8 cellular contexts compared by ENCODE assay signal in the genomic region with DNA sequence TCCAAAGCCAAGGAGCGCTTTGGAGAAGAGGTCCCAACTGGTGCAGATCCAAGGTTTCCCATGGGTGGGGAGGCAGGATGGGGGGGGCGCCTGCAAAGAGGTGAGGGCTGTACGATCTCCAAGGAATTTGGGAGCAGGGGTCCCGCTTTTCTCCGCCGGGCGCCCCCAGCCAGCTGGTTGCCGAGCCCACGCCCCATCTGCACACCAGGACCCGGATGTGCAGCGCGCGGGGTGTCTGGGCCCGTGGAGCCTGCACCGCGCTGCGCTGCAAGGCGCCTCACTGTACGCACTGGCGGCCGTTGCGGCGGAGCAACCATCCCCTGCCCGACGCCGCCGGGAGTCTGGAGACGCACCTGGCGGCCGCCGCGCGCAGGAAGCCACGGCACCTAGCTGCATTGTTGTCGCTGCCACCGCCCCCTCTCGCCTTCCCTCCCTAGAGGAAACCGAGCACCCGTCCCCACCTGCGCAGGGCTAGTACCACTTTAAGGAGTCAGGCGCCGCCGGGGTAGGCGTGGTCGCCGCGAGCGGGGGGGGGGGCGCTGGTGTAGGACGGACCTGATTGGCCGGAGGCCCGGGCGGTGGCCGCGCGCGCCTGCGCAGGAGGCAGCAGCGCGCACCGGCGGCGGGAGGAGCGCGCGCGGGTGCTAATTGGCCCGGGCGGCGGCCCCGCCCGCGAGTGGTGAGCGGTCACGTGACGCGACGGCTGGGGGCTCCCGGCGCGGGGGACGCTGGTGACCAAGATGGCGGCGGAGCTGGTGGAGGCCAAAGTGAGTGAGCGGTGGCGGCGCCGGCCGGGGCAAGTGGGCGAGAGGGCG. TPM values are rescaled to one million over a fixed set of nuclear protein-coding genes. Genes with fewer than 3 reads are reported as not detected.
DNase-seq lines count a peak whose midpoint lies in the region; FAIRE-seq and TF ChIP-seq lines count a peak whose summit lies in the region.

A gene with protein sequence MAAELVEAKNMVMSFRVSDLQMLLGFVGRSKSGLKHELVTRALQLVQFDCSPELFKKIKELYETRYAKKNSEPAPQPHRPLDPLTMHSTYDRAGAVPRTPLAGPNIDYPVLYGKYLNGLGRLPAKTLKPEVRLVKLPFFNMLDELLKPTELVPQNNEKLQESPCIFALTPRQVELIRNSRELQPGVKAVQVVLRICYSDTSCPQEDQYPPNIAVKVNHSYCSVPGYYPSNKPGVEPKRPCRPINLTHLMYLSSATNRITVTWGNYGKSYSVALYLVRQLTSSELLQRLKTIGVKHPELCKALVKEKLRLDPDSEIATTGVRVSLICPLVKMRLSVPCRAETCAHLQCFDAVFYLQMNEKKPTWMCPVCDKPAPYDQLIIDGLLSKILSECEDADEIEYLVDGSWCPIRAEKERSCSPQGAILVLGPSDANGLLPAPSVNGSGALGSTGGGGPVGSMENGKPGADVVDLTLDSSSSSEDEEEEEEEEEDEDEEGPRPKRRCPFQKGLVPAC (plus strand): TSS at position 716 of the 815 bp plus-strand sequence. CDS start 25 bp downstream, at position 741.

- peak within 1 kb of the TSS; percentile 94 for H2AFZ ChIP-seq in neural cell (ENCODE audit: low read depth, low read length)

- H3F3A ChIP-seq in neural cell (ENCODE audit: insufficient read depth, low read length, poor library complexity, severe bottlenecking), result no peaks in the 10 kb centered on the region

- peaks cover 35% of the 10 kb centered on the region for H3K79me2 ChIP-seq in neural cell (replicated peaks; ENCODE audit: insufficient read depth, low read length)

- peak within 1 kb of the TSS; percentile 96 for H3K4me3 ChIP-seq in neural cell (ENCODE audit: low read length)
- H3K4me3 ChIP-seq in stomach, result peak within 1 kb of the TSS; percentile 88 to 100 (median 99)

- peaks cover 14% of the 10 kb centered on the region for H4K20me1 ChIP-seq in neural cell (ENCODE audit: insufficient read depth)

- TF ChIP-seq RAD21 in neural cell (conservative IDR thresholded peaks at IDR 0.05), result peak; percentile 45

- FAIRE-seq in H54 (lab: Jason Lieb, UNC), result no peak

- intact Hi-C loops in stomach (cut with DNase I; ENCODE audit: low total_unique reads), result loop anchor here (10.0 kb wide), 1 partner anchor 48 kb away; no protein-coding TSS in a partner anchor

- peak within 1 kb of the TSS; percentile 94 for H3K27ac ChIP-seq in neural cell (ENCODE audit: low read length)
- H3K27ac ChIP-seq in stomach, result peak within 1 kb of the TSS; percentile 85 to 98 (median 90)

- peak; percentile 76 for TF ChIP-seq POLR2A in H54 (IDR thresholded peaks at IDR 0.05; ENCODE audit: low read depth, low read length)
- TF ChIP-seq POLR2A in Raji (IDR thresholded peaks at IDR 0.05; ENCODE audit: insufficient read depth, low read depth, low read length), result peak; percentile 91
- no peak for TF ChIP-seq POLR2A in stomach (IDR thresholded peaks at IDR 0.05)

- DNase-seq in EL, result peak; percentile 96
- DNase-seq in H54 (ENCODE audit: insufficient read length, low spot score), result peak; percentile 96
- peak; percentile 92 for DNase-seq in M059J (ENCODE audit: low read depth)
- peak; percentile 97 for DNase-seq in activated effector memory CD4-positive, alpha-beta T cell treated with anti-CD3 and anti-CD28 coated beads, Interleukin-2, amount 50 U/mL, for 16 hours
- peak; percentile 86 for DNase-seq in fibroblast of the conjunctiva (ENCODE audit: low read depth)
- DNase-seq in stomach, result peak; percentile 98

- H3K9me2 ChIP-seq in neural cell (ENCODE audit: insufficient read depth, low read length), result no peaks in the 10 kb centered on the region

- H3K9me3 ChIP-seq in neural cell (ENCODE audit: low read length), result no peaks in the 10 kb centered on the region
- H3K9me3 ChIP-seq in stomach, result no peaks in the 10 kb centered on the region

- peak within 1 kb of the TSS; percentile 93 for H3K9ac ChIP-seq in neural cell (ENCODE audit: low read length)

- peak within 1 kb of the TSS; percentile 68 for H3K4me2 ChIP-seq in neural cell (ENCODE audit: low read length)

- H3K27me3 ChIP-seq in neural cell (ENCODE audit: insufficient read depth, low read depth, low read length) (no peaks in the 10 kb centered on the region), stomach (no peaks in the 10 kb centered on the region)

- peak; percentile 48 for TF ChIP-seq CTCF in neural cell (IDR thresholded peaks at IDR 0.05; ENCODE audit: poor library complexity, severe bottlenecking)
- TF ChIP-seq CTCF in stomach (IDR thresholded peaks at IDR 0.05), result peak in 1 of 7 experiments; percentile 6

- TF ChIP-seq EP300 in neural cell (conservative IDR thresholded peaks at IDR 0.05; ENCODE audit: poor library complexity, severe bottlenecking) (peak; percentile 74), stomach (IDR thresholded peaks at IDR 0.05) (no peak)

- no peaks in the 10 kb centered on the region for H3K36me3 ChIP-seq in neural cell (ENCODE audit: insufficient read depth, low read length)
- peaks cover 0 to 7% (median 0%) of the 10 kb centered on the region in 4 donors for H3K36me3 ChIP-seq in stomach

- peaks cover 40 to 55% (median 48%) of the 10 kb centered on the region in 4 donors for H3K4me1 ChIP-seq in stomach

- WGBS in stomach, 5 donors, result 0 to 1% (median 0%) methylated on average over 9 to 91 of the region's 91 CpGs

TF ChIP-seq in neural cell, 6 proteins besides CTCF, POLR2A, EP300 and RAD21:
- TF ChIP-seq, protein P1, sequence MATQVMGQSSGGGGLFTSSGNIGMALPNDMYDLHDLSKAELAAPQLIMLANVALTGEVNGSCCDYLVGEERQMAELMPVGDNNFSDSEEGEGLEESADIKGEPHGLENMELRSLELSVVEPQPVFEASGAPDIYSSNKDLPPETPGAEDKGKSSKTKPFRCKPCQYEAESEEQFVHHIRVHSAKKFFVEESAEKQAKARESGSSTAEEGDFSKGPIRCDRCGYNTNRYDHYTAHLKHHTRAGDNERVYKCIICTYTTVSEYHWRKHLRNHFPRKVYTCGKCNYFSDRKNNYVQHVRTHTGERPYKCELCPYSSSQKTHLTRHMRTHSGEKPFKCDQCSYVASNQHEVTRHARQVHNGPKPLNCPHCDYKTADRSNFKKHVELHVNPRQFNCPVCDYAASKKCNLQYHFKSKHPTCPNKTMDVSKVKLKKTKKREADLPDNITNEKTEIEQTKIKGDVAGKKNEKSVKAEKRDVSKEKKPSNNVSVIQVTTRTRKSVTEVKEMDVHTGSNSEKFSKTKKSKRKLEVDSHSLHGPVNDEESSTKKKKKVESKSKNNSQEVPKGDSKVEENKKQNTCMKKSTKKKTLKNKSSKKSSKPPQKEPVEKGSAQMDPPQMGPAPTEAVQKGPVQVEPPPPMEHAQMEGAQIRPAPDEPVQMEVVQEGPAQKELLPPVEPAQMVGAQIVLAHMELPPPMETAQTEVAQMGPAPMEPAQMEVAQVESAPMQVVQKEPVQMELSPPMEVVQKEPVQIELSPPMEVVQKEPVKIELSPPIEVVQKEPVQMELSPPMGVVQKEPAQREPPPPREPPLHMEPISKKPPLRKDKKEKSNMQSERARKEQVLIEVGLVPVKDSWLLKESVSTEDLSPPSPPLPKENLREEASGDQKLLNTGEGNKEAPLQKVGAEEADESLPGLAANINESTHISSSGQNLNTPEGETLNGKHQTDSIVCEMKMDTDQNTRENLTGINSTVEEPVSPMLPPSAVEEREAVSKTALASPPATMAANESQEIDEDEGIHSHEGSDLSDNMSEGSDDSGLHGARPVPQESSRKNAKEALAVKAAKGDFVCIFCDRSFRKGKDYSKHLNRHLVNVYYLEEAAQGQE (IDR thresholded peaks at IDR 0.05; ENCODE audit: borderline replicate concordance), result peak; percentile 86
- peak; percentile 92 for TF ChIP-seq MXI1 (conservative IDR thresholded peaks at IDR 0.05; ENCODE audit: poor library complexity, severe bottlenecking)
- peak; percentile 84 for TF ChIP-seq TAF1 (IDR thresholded peaks at IDR 0.05; ENCODE audit: low read depth)
- no peak for TF ChIP-seq EZH2 (IDR thresholded peaks at IDR 0.05; ENCODE audit: borderline replicate concordance, insufficient read depth, low read length, poor library complexity, severe bottlenecking)
- peak; percentile 87 for TF ChIP-seq POLR2AphosphoS5 (IDR thresholded peaks at IDR 0.05)
- TF ChIP-seq SMC3 (conservative IDR thresholded peaks at IDR 0.05; ENCODE audit: poor library complexity), result peak; percentile 63

RNA-seq across cellular contexts. Expression of the gene that starts here (rescaled TPM):
- 16.2 and 19.5 TPM in 2 replicates for total RNA-seq in M059J (2014; rRNA removed; shearing (Covaris generic))
- polyA plus RNA-seq in neural cell, result 22.3 and 27.0 TPM in 2 replicates
- 33.7 and 40.2 TPM in 2 replicates for polyA minus RNA-seq in neural cell
- total RNA-seq in stomach, result 10 to 100 TPM in 4 of 5 donors, 1 to 10 TPM in 1; 9.3 to 93.6 (median 37.5) TPM
- 10 to 100 TPM in 1 of 3 donors, 1 to 10 TPM in 2; 6.6 to 14.8 (median 9.3) TPM for polyA plus RNA-seq in stomach

Comparison
In these comparisons a context has a peak if more than half of its experiments do, and no peak if none do; other contexts are left out.
1. Peak in every context shown above with its lines: DNase-seq, H3K4me3 ChIP-seq and H3K27ac ChIP-seq.
2. POLR2A ChIP-seq: peak in H54 (single experiment) and Raji (single experiment); none in stomach (0 of 4).